In the genomic region with DNA sequence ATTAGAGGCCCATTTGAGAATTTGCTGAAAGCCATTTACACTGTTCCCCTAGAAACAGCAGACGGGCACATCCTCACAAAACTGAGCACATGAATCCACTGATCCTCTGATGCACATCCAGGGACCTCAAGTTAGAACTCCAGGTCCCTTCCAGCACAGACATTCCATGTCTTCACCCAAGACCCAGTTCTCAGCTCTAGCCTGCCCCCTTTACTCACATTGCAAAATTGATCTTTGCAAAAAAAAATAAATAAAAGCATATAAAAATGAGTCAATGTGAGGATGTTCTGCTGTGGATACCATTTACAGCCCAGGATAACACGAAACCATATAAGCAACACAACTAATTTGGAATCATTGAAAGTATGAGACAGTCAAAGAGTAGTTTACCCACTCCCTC, we compare ENCODE assay signal across 17 cellular contexts.
DNase-seq lines count a peak whose midpoint lies in the region; ATAC-seq and TF ChIP-seq lines count a peak whose summit lies in the region.
"Had no signal": no experiment of that assay in that cellular context is flagged by ENCODE, and none has a peak within 500 bp of the region (broad histone marks: within the 10 kb centered on the region; RNA-seq: fewer than 3 reads in every experiment).

No MANE protein-coding gene starts in this region.

- intact Hi-C loops in A673 (cut with micrococcal nuclease; ENCODE audit: unreplicated experiment): no loop called here

- in situ Hi-C loops in SK-MEL-5 (cut with HindIII; ENCODE audit: low pct_unique_long_range_greater_than_20kb, low sequenced_read_pairs): no loop called here

- DNase-seq in A673 (ENCODE audit: low spot score) (no peak), HT1080 (ENCODE audit: low read depth) (peak; percentile 16), SK-MEL-5 (ENCODE audit: low read depth, low spot score) (peak; percentile 32), fibroblast of mammary gland (ENCODE audit: low read depth) (peak; percentile 35), NCI-H2196 treated with DMSO at 0.1 percent for 48 hours (lab: John Stamatoyannopoulos, UW; ENCODE audit: unreplicated experiment) (no peak), occipital lobe (lab: John Stamatoyannopoulos, UW) (no peak)
- DNase-seq: Calu3; CD4-positive, CD25-positive, alpha-beta regulatory T cell; DMS79 treated with DMSO at 0.1 percent for 48 hours; GDM1; NCI-H1436 treated with DMSO at 0.1 percent for 48 hours; NCI-H2107; NCI-H345; NCI-H69; PC-9 had no signal

- ATAC-seq in HG02642 (IDR thresholded peaks at IDR 0.05; ENCODE audit: poor library complexity, unreplicated experiment) (no peak), GM21360 (IDR thresholded peaks at IDR 0.05; ENCODE audit: unreplicated experiment) (no peak)

- peak; percentile 18; the same call in 1 of the 2 replicates for TF ChIP-seq CTCF in A673 (conservative IDR thresholded peaks at IDR 0.05; ENCODE audit: low read depth, low read length)
- TF ChIP-seq CTCF in fibroblast of mammary gland (conservative IDR thresholded peaks at IDR 0.05; ENCODE audit: control insufficient read depth, insufficient read depth, low read depth, low read length): no peak

- H3K4me3 ChIP-seq in A673 (ENCODE audit: low read depth, low read length, poor library complexity, severe bottlenecking): no peak overlapping the region
- H3K4me3 ChIP-seq in fibroblast of mammary gland (ENCODE audit: control insufficient read depth, low read depth, low read length): no peak overlapping the region
- H3K4me3 ChIP-seq: PC-9 had no signal

- H3K4me1 ChIP-seq in A673 (ENCODE audit: insufficient read depth, low read length, poor library complexity, severe bottlenecking): peaks cover 52% of the 10 kb centered on the region

- no peak overlapping the region for H3K27ac ChIP-seq in A673 (ENCODE audit: low read depth, low read length, poor library complexity, severe bottlenecking)
- H3K27ac ChIP-seq: PC-9 had no signal

- CTCF ChIA-PET in A673 (lab: Charles Lee): no interaction called here

- H3K9me3 ChIP-seq in A673 (ENCODE audit: low read depth, low read length, poor library complexity, severe bottlenecking): no peaks in the 10 kb centered on the region

- H3K36me3 ChIP-seq in A673 (ENCODE audit: insufficient read depth, low read length, poor library complexity, severe bottlenecking): no peaks in the 10 kb centered on the region

- POLR2A ChIA-PET in A673 (lab: Charles Lee; ENCODE audit: low non-redundant PET): no interaction called here

- no TSS peak for BruUV-seq in A673 (replicated peaks; lab: Mats Ljungman, UMichigan)

- no peaks in the 10 kb centered on the region for H3K27me3 ChIP-seq in A673 (replicated peaks; ENCODE audit: insufficient read depth, low read depth, low read length, poor library complexity)

Comparison
In these comparisons a context has a peak if more than half of its experiments do, and no peak if none do; other contexts are left out.
1. DNase-seq: peak in HT1080 (single experiment), SK-MEL-5 (single experiment) and fibroblast of mammary gland (single experiment); none in A673 (single experiment), NCI-H2196 treated with DMSO at 0.1 percent for 48 hours (single experiment) and occipital lobe (single experiment).